In genomic region chr5:125750538-125751186, GRCh38 we compare ENCODE assay signal across 1 cellular context.
A peak's percentile ranks its signal among the peaks of the same experiment; 100 is the strongest.
TF ChIP-seq lines count a peak whose summit lies in the region.

No MANE protein-coding gene starts in this region.

TF ChIP-seq in HCT116, 20 proteins besides CTCF, POLR2A, EP300 and RAD21 (continued from another document):
- no peak for TF ChIP-seq REST (IDR thresholded peaks at IDR 0.05; ENCODE audit: low read depth)
- TF ChIP-seq EGR1 (IDR thresholded peaks at IDR 0.05; ENCODE audit: low read depth): no peak
- TF ChIP-seq ZNF274 (IDR thresholded peaks at IDR 0.05; ENCODE audit: low read depth, low read length): no peak
- TF ChIP-seq SIN3A (IDR thresholded peaks at IDR 0.05; ENCODE audit: low read depth): no peak
- peak; percentile 44; the same call in 1 of the 2 replicates for TF ChIP-seq JUND (IDR thresholded peaks at IDR 0.05)
